In the genomic region with DNA sequence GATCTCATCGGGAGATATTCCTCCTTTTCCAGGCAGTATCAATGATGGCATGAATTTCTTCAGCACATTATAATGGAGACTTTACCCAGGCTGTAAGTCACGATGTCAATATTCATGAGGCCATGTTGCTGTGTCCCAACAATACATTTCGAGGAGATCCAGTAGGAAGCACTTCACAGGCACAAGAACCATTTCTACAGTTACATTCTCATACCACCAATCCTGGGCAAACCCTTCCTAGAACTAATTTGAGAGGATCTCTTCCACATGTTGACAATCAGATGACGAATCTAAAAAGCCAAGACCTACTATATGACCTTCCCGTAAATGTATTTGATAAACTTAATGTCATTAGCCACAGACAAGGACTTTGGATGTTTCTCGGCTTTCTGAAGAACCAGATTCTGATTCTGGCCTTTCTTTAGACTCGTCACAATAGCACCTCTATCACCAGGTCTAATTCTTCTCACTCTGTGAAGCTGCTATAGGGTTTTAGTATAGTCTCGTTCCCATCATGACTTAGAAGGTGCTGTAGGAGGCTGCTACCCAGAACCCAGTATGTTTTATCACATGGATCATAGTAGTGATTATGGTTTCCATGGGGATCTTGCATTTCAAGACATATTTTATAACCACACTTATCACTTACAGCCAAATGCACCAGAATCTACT, we compare ENCODE assay signal across 1 cellular context.
TF ChIP-seq lines count a peak whose summit lies in the region.

No MANE protein-coding gene starts in this region.

TF ChIP-seq in HepG2, 621 proteins besides CTCF, POLR2A, EP300 and RAD21 (continues in another document):
- TF ChIP-seq TGIF2 (CRISPR knock-in tag; IDR thresholded peaks at IDR 0.05) (no peak), ZNF564 (CRISPR knock-in tag; IDR thresholded peaks at IDR 0.05) (0 out of 2 replicates have a peak, but pooled peaks have one; percentile 44), DR1 (CRISPR knock-in tag; IDR thresholded peaks at IDR 0.05) (no peak), RXRA (CRISPR knock-in tag; IDR thresholded peaks at IDR 0.05) (no peak), JUND (CRISPR knock-in tag; IDR thresholded peaks at IDR 0.05) (0 out of 2 replicates have a peak, but pooled peaks have one; percentile 16), HNF4G (IDR thresholded peaks at IDR 0.05; ENCODE audit: borderline replicate concordance, low read depth, low read length) (no peak), HNF4G (CRISPR knock-in tag; IDR thresholded peaks at IDR 0.05; ENCODE audit: borderline replicate concordance, low read depth) (no peak), ZNF468 (CRISPR knock-in tag; IDR thresholded peaks at IDR 0.05) (no peak), TCF7 (IDR thresholded peaks at IDR 0.05; ENCODE audit: low read depth) (no peak), ZNF343 (CRISPR knock-in tag; IDR thresholded peaks at IDR 0.05) (no peak), BCL6 (CRISPR knock-in tag; IDR thresholded peaks at IDR 0.05) (no peak), DNMT3B (CRISPR knock-in tag; conservative IDR thresholded peaks at IDR 0.05) (no peak), HMG20B (CRISPR knock-in tag; conservative IDR thresholded peaks at IDR 0.05) (no peak), ZNF337 (CRISPR knock-in tag; IDR thresholded peaks at IDR 0.05; ENCODE audit: borderline replicate concordance, low read depth) (0 out of 2 replicates have a peak, but pooled peaks have one; percentile 35), THYN1 (CRISPR knock-in tag; IDR thresholded peaks at IDR 0.05; ENCODE audit: borderline replicate concordance, low read depth) (no peak), ZNF546 (CRISPR knock-in tag; conservative IDR thresholded peaks at IDR 0.05) (no peak), SMC3 (IDR thresholded peaks at IDR 0.05; ENCODE audit: low read length) (no peak), KAT7 (CRISPR knock-in tag; IDR thresholded peaks at IDR 0.05; ENCODE audit: borderline replicate concordance) (no peak)
- TF ChIP-seq, protein P1, sequence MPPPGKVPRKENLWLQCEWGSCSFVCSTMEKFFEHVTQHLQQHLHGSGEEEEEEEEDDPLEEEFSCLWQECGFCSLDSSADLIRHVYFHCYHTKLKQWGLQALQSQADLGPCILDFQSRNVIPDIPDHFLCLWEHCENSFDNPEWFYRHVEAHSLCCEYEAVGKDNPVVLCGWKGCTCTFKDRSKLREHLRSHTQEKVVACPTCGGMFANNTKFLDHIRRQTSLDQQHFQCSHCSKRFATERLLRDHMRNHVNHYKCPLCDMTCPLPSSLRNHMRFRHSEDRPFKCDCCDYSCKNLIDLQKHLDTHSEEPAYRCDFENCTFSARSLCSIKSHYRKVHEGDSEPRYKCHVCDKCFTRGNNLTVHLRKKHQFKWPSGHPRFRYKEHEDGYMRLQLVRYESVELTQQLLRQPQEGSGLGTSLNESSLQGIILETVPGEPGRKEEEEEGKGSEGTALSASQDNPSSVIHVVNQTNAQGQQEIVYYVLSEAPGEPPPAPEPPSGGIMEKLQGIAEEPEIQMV (CRISPR knock-in tag; IDR thresholded peaks at IDR 0.05; ENCODE audit: low read depth): no peak
- TF ChIP-seq, protein P2, sequence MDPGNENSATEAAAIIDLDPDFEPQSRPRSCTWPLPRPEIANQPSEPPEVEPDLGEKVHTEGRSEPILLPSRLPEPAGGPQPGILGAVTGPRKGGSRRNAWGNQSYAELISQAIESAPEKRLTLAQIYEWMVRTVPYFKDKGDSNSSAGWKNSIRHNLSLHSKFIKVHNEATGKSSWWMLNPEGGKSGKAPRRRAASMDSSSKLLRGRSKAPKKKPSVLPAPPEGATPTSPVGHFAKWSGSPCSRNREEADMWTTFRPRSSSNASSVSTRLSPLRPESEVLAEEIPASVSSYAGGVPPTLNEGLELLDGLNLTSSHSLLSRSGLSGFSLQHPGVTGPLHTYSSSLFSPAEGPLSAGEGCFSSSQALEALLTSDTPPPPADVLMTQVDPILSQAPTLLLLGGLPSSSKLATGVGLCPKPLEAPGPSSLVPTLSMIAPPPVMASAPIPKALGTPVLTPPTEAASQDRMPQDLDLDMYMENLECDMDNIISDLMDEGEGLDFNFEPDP (CRISPR knock-in tag; conservative IDR thresholded peaks at IDR 0.05): no peak
- TF ChIP-seq, protein P3, sequence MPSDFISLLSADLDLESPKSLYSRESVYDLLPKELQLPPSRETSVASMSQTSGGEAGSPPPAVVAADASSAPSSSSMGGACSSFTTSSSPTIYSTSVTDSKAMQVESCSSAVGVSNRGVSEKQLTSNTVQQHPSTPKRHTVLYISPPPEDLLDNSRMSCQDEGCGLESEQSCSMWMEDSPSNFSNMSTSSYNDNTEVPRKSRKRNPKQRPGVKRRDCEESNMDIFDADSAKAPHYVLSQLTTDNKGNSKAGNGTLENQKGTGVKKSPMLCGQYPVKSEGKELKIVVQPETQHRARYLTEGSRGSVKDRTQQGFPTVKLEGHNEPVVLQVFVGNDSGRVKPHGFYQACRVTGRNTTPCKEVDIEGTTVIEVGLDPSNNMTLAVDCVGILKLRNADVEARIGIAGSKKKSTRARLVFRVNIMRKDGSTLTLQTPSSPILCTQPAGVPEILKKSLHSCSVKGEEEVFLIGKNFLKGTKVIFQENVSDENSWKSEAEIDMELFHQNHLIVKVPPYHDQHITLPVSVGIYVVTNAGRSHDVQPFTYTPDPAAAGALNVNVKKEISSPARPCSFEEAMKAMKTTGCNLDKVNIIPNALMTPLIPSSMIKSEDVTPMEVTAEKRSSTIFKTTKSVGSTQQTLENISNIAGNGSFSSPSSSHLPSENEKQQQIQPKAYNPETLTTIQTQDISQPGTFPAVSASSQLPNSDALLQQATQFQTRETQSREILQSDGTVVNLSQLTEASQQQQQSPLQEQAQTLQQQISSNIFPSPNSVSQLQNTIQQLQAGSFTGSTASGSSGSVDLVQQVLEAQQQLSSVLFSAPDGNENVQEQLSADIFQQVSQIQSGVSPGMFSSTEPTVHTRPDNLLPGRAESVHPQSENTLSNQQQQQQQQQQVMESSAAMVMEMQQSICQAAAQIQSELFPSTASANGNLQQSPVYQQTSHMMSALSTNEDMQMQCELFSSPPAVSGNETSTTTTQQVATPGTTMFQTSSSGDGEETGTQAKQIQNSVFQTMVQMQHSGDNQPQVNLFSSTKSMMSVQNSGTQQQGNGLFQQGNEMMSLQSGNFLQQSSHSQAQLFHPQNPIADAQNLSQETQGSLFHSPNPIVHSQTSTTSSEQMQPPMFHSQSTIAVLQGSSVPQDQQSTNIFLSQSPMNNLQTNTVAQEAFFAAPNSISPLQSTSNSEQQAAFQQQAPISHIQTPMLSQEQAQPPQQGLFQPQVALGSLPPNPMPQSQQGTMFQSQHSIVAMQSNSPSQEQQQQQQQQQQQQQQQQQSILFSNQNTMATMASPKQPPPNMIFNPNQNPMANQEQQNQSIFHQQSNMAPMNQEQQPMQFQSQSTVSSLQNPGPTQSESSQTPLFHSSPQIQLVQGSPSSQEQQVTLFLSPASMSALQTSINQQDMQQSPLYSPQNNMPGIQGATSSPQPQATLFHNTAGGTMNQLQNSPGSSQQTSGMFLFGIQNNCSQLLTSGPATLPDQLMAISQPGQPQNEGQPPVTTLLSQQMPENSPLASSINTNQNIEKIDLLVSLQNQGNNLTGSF (CRISPR knock-in tag; IDR thresholded peaks at IDR 0.05): no peak
- TF ChIP-seq, protein P4, sequence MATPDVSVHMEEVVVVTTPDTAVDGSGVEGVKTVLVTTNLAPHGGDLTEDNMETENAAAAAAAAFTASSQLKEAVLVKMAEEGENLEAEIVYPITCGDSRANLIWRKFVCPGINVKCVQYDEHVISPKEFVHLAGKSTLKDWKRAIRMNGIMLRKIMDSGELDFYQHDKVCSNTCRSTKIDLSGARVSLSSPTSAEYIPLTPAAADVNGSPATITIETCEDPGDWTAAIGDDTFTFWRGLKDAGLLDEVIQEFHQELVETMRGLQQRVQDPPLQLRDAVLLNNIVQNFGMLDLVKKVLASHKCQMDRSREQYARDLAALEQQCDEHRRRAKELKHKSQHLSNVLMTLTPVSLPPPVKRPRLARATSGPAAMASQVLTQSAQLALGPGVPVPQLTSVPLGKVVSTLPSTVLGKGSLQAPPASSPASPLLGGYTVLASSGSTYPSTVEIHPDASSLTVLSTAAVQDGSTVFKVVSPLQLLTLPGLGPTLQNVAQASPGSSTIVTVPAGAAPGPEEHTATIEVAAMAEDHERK (CRISPR knock-in tag; IDR thresholded peaks at IDR 0.05; ENCODE audit: low read depth): no peak
- TF ChIP-seq, protein P5, sequence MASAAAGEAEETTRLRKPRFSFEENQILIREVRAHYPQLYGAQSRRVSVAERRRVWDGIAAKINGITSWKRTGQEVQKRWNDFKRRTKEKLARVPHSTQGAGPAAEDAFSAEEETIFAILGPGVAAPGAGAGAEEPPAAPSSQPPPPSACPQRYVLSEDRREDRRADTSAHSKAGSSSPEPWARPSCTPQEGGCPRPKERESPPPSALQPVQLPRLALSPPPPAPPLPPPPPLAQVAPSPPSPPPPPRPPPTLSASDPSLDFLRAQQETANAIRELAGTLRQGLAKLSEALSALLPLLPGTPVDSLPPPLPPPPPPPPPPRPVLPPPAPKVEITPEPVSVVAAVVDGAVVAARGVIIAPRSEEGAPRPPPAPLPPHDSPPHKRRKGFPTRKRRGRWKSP (CRISPR knock-in tag; IDR thresholded peaks at IDR 0.05): peak; percentile 18; the same call in 1 of the 2 replicates
- TF ChIP-seq, protein P6, sequence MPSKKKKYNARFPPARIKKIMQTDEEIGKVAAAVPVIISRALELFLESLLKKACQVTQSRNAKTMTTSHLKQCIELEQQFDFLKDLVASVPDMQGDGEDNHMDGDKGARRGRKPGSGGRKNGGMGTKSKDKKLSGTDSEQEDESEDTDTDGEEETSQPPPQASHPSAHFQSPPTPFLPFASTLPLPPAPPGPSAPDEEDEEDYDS (CRISPR knock-in tag; IDR thresholded peaks at IDR 0.05): no peak
- TF ChIP-seq, protein P7, sequence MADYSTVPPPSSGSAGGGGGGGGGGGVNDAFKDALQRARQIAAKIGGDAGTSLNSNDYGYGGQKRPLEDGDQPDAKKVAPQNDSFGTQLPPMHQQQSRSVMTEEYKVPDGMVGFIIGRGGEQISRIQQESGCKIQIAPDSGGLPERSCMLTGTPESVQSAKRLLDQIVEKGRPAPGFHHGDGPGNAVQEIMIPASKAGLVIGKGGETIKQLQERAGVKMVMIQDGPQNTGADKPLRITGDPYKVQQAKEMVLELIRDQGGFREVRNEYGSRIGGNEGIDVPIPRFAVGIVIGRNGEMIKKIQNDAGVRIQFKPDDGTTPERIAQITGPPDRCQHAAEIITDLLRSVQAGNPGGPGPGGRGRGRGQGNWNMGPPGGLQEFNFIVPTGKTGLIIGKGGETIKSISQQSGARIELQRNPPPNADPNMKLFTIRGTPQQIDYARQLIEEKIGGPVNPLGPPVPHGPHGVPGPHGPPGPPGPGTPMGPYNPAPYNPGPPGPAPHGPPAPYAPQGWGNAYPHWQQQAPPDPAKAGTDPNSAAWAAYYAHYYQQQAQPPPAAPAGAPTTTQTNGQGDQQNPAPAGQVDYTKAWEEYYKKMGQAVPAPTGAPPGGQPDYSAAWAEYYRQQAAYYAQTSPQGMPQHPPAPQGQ (CRISPR knock-in tag; IDR thresholded peaks at IDR 0.05; ENCODE audit: borderline replicate concordance): no peak
- TF ChIP-seq, protein P8, sequence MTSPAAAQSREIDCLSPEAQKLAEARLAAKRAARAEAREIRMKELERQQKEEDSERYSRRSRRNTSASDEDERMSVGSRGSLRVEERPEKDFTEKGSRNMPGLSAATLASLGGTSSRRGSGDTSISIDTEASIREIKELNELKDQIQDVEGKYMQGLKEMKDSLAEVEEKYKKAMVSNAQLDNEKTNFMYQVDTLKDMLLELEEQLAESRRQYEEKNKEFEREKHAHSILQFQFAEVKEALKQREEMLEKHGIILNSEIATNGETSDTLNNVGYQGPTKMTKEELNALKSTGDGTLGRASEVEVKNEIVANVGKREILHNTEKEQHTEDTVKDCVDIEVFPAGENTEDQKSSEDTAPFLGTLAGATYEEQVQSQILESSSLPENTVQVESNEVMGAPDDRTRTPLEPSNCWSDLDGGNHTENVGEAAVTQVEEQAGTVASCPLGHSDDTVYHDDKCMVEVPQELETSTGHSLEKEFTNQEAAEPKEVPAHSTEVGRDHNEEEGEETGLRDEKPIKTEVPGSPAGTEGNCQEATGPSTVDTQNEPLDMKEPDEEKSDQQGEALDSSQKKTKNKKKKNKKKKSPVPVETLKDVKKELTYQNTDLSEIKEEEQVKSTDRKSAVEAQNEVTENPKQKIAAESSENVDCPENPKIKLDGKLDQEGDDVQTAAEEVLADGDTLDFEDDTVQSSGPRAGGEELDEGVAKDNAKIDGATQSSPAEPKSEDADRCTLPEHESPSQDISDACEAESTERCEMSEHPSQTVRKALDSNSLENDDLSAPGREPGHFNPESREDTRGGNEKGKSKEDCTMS (CRISPR knock-in tag; conservative IDR thresholded peaks at IDR 0.05): no peak
- TF ChIP-seq, protein P9, sequence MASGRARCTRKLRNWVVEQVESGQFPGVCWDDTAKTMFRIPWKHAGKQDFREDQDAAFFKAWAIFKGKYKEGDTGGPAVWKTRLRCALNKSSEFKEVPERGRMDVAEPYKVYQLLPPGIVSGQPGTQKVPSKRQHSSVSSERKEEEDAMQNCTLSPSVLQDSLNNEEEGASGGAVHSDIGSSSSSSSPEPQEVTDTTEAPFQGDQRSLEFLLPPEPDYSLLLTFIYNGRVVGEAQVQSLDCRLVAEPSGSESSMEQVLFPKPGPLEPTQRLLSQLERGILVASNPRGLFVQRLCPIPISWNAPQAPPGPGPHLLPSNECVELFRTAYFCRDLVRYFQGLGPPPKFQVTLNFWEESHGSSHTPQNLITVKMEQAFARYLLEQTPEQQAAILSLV (CRISPR knock-in tag; IDR thresholded peaks at IDR 0.05; ENCODE audit: borderline replicate concordance): no peak
- TF ChIP-seq, protein P10, sequence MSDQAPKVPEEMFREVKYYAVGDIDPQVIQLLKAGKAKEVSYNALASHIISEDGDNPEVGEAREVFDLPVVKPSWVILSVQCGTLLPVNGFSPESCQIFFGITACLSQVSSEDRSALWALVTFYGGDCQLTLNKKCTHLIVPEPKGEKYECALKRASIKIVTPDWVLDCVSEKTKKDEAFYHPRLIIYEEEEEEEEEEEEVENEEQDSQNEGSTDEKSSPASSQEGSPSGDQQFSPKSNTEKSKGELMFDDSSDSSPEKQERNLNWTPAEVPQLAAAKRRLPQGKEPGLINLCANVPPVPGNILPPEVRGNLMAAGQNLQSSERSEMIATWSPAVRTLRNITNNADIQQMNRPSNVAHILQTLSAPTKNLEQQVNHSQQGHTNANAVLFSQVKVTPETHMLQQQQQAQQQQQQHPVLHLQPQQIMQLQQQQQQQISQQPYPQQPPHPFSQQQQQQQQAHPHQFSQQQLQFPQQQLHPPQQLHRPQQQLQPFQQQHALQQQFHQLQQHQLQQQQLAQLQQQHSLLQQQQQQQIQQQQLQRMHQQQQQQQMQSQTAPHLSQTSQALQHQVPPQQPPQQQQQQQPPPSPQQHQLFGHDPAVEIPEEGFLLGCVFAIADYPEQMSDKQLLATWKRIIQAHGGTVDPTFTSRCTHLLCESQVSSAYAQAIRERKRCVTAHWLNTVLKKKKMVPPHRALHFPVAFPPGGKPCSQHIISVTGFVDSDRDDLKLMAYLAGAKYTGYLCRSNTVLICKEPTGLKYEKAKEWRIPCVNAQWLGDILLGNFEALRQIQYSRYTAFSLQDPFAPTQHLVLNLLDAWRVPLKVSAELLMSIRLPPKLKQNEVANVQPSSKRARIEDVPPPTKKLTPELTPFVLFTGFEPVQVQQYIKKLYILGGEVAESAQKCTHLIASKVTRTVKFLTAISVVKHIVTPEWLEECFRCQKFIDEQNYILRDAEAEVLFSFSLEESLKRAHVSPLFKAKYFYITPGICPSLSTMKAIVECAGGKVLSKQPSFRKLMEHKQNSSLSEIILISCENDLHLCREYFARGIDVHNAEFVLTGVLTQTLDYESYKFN (CRISPR knock-in tag; conservative IDR thresholded peaks at IDR 0.05): no peak
